ENCODE assay signal across 10 cellular contexts in genomic region chr14:59332727-59333126, GRCh38.
A peak's percentile ranks its signal among the peaks of the same experiment; 100 is the strongest.
DNase-seq lines count a peak whose midpoint lies in the region; ATAC-seq, FAIRE-seq and TF ChIP-seq lines count a peak whose summit lies in the region.
"Had no signal": no experiment of that assay in that cellular context is flagged by ENCODE, and none has a peak within 500 bp of the region (broad histone marks: within the 10 kb centered on the region; RNA-seq: fewer than 3 reads in every experiment).

No MANE protein-coding gene starts in this region.

- no peaks in the 10 kb centered on the region for H3K27me3 ChIP-seq in endothelial cell of umbilical vein (ENCODE audit: control insufficient read depth in 2 of 2, insufficient read depth in 2 of 2, low read length in 2 of 2)
- no peaks in the 10 kb centered on the region for H3K27me3 ChIP-seq in mesenchymal stem cell (ENCODE audit: control insufficient read depth in 1 of 2, insufficient read depth in 1 of 2, low read length in 2 of 2)
- H3K27me3 ChIP-seq in upper lobe of left lung = no peaks in the 10 kb centered on the region

- H3K4me1 ChIP-seq in endothelial cell of umbilical vein (ENCODE audit: control insufficient read depth, extremely low read depth, insufficient read depth, low read length) (peaks cover 53% of the 10 kb centered on the region), mesenchymal stem cell (ENCODE audit: control insufficient read depth, insufficient read depth, low read depth, low read length) (peaks cover 1% of the 10 kb centered on the region), upper lobe of left lung (peaks cover 39 to 53% (median 44%) of the 10 kb centered on the region in 4 donors)

- 0% methylated on average over 2 of the region's 2 CpGs for WGBS in mesenchymal stem cell
- WGBS in upper lobe of left lung, 2 donors = 20 to 24% methylated on average over 2 of the region's 2 CpGs

- H4K8ac ChIP-seq in mesenchymal stem cell (ENCODE audit: low read length) = no peak overlapping the region

- no peak overlapping the region for H4K91ac ChIP-seq in mesenchymal stem cell (ENCODE audit: low read length)

- no peaks in the 10 kb centered on the region for H3K9me1 ChIP-seq in endothelial cell of umbilical vein (replicated peaks; ENCODE audit: control insufficient read depth, extremely low read depth, insufficient read depth, low read length)

- POLR2A ChIA-PET in endothelial cell of umbilical vein (lab: Charles Lee) = no interaction called here

- dilution Hi-C loops in endothelial cell of umbilical vein (cut with MboI; ENCODE audit: extremely low pct_ligation_motif_present, low sequenced_read_pairs) = no loop called here

- H3K27ac ChIP-seq in endothelial cell of umbilical vein (ENCODE audit: insufficient read depth, low read depth, low read length) (peak overlapping the region; percentile 94), mesenchymal stem cell (ENCODE audit: low read length, poor library complexity, severe bottlenecking) (peak overlapping the region; percentile 19), upper lobe of left lung (peak overlapping the region; percentile 21 to 75 (median 66))

- H2AK5ac ChIP-seq in mesenchymal stem cell (ENCODE audit: low read length, severe bottlenecking) = no peak overlapping the region

- no peak for TF ChIP-seq CTCF in endothelial cell of umbilical vein (IDR thresholded peaks at IDR 0.05; ENCODE audit: extremely low read depth in 1 of 2, insufficient read depth in 1 of 2, low read depth in 1 of 2, low read length in 2 of 2)
- TF ChIP-seq CTCF in upper lobe of left lung (IDR thresholded peaks at IDR 0.05) = no peak

- no peak for TF ChIP-seq EP300 in upper lobe of left lung (IDR thresholded peaks at IDR 0.05)

- no peaks in the 10 kb centered on the region for H3K79me1 ChIP-seq in mesenchymal stem cell (replicated peaks; ENCODE audit: low read length, poor library complexity, severe bottlenecking)

- intact Hi-C loops in endothelial cell of umbilical vein (cut with micrococcal nuclease) = loop anchor here (1.0 kb wide), 3 partner anchors 11 to 74 kb away; no protein-coding TSS in a partner anchor

- H3K79me2 ChIP-seq in endothelial cell of umbilical vein (ENCODE audit: control insufficient read depth, insufficient read depth, low read length) = no peaks in the 10 kb centered on the region

- H2AFZ ChIP-seq in endothelial cell of umbilical vein (ENCODE audit: low read depth, low read length) (no peak overlapping the region), mesenchymal stem cell (ENCODE audit: low read depth, low read length) (no peak overlapping the region)

- H2BK5ac ChIP-seq in mesenchymal stem cell (ENCODE audit: low read depth, low read length, poor library complexity, severe bottlenecking) = no peak overlapping the region

- H3K9ac ChIP-seq in endothelial cell of umbilical vein (replicated peaks; ENCODE audit: extremely low read depth, insufficient read depth, low read length) (peak overlapping the region; percentile 36), mesenchymal stem cell (ENCODE audit: low read length) (peak overlapping the region; percentile 75)

- H3K9me3 ChIP-seq in endothelial cell of umbilical vein (replicated peaks; ENCODE audit: control insufficient read depth, insufficient read depth, low read length) (no peaks in the 10 kb centered on the region), mesenchymal stem cell (ENCODE audit: control insufficient read depth, low read length) (no peaks in the 10 kb centered on the region), upper lobe of left lung (no peaks in the 10 kb centered on the region)

- H3K4me2 ChIP-seq in endothelial cell of umbilical vein (ENCODE audit: insufficient read depth, low read length) = peak overlapping the region; percentile 60
- H3K4me2 ChIP-seq in mesenchymal stem cell (ENCODE audit: low read length, poor library complexity, severe bottlenecking) = no peak overlapping the region

- no peak overlapping the region for H3K23ac ChIP-seq in mesenchymal stem cell (ENCODE audit: low read length in 2 of 2)

- CTCF ChIA-PET in endothelial cell of umbilical vein (lab: Charles Lee) = no interaction called here

- H3K18ac ChIP-seq in mesenchymal stem cell (ENCODE audit: low read depth in 1 of 2, low read length in 2 of 2) = peak overlapping the region; percentile 61 to 73

- no peak overlapping the region for H3K14ac ChIP-seq in mesenchymal stem cell (ENCODE audit: low read length in 2 of 2)

- TF ChIP-seq POLR2A in endothelial cell of umbilical vein (IDR thresholded peaks at IDR 0.05; ENCODE audit: low read depth, low read length) = peak; percentile 59
- no peak for TF ChIP-seq POLR2A in upper lobe of left lung (IDR thresholded peaks at IDR 0.05)

- FAIRE-seq in endothelial cell of umbilical vein (lab: Jason Lieb, UNC) = peak; percentile 94

- H3K36me3 ChIP-seq in endothelial cell of umbilical vein (ENCODE audit: control insufficient read depth in 2 of 2, extremely low read depth in 1 of 2, insufficient read depth in 2 of 2, low read length in 2 of 2) (peaks cover 0 to 3% of the 10 kb centered on the region in 2 experiments), mesenchymal stem cell (ENCODE audit: control insufficient read depth in 1 of 2, insufficient read depth in 2 of 2, low read depth in 1 of 2, low read length in 2 of 2) (peaks cover 7 to 23% of the 10 kb centered on the region in 2 experiments), upper lobe of left lung (peaks cover 0 to 24% (median 7%) of the 10 kb centered on the region in 4 donors)

- ATAC-seq in upper lobe of left lung (ENCODE audit: low FRiP score in 2 of 2) (peak in 1 of 2 donors; percentile 63), HG03196 (IDR thresholded peaks at IDR 0.05; ENCODE audit: unreplicated experiment) (no peak)

- no peak overlapping the region for H2BK12ac ChIP-seq in mesenchymal stem cell (ENCODE audit: low read length in 2 of 2)

- no peak overlapping the region for H2BK15ac ChIP-seq in mesenchymal stem cell (ENCODE audit: low read depth, poor library complexity, severe bottlenecking)

- H2BK120ac ChIP-seq in mesenchymal stem cell (ENCODE audit: low read depth, low read length) = no peak overlapping the region

- no peaks in the 10 kb centered on the region for H4K20me1 ChIP-seq in endothelial cell of umbilical vein (replicated peaks; ENCODE audit: control insufficient read depth, extremely low read depth, insufficient read depth, low read length)

- no TSS peak for BruUV-seq in endothelial cell of umbilical vein (replicated peaks; lab: Mats Ljungman, UMichigan)

- DNase-seq in NCI-H226 = peak; percentile 76
- DNase-seq in endothelial cell of umbilical vein (ENCODE audit: low read depth, low spot score) = peak; percentile 94
- peak; percentile 91 for DNase-seq in mesenchymal stem cell
- peak in 1 of 2 donors; percentile 29 for DNase-seq in upper lobe of left lung
- DNase-seq in DMS53 treated with DMSO at 0.1 percent for 48 hours (lab: John Stamatoyannopoulos, UW; ENCODE audit: unreplicated experiment) = no peak
- no peak for DNase-seq in inferior parietal cortex (ENCODE audit: extremely low spot score)
- DNase-seq in NOMO-1 (lab: John Stamatoyannopoulos, UW; ENCODE audit: unreplicated experiment in 2 of 2) = no peak
- DNase-seq: activated CD4-positive, CD25-positive, alpha-beta regulatory T cell; endodermal cell had no signal

- no peak overlapping the region for H3K4me3 ChIP-seq in endothelial cell of umbilical vein (replicated peaks in 1 of 3; ENCODE audit: insufficient read depth in 1 of 3, low read depth in 1 of 3, low read length in 3 of 3)
- H3K4me3 ChIP-seq in mesenchymal stem cell (ENCODE audit: insufficient read depth in 1 of 2, low read depth in 1 of 2, low read length in 2 of 2) = peak overlapping the region in 1 of 2 experiments; percentile 35
- no peak overlapping the region for H3K4me3 ChIP-seq in upper lobe of left lung

- no peak overlapping the region for H3K4ac ChIP-seq in mesenchymal stem cell (ENCODE audit: low read depth in 1 of 2, low read length in 2 of 2)

TF ChIP-seq in endothelial cell of umbilical vein, 7 proteins besides CTCF, POLR2A, EP300 and RAD21:
- TF ChIP-seq MYC (IDR thresholded peaks at IDR 0.05; ENCODE audit: low read depth, low read length) (no peak), EZH2 (IDR thresholded peaks at IDR 0.05; ENCODE audit: borderline replicate concordance, low read depth, low read length, severe bottlenecking) (no peak), JUN (IDR thresholded peaks at IDR 0.05; ENCODE audit: borderline replicate concordance, insufficient read depth, insufficient read length, low read depth) (peak; percentile 63), GATA2 (IDR thresholded peaks at IDR 0.05; ENCODE audit: insufficient read depth, insufficient read length, low read depth, low read length) (peak; percentile 81), FOS (IDR thresholded peaks at IDR 0.05; ENCODE audit: borderline replicate concordance, insufficient read depth, low read length) (peak; percentile 92), POLR2AphosphoS5 (IDR thresholded peaks at IDR 0.05; ENCODE audit: insufficient read depth, low read depth, low read length) (peak; percentile 94)
- TF ChIP-seq, protein P1, sequence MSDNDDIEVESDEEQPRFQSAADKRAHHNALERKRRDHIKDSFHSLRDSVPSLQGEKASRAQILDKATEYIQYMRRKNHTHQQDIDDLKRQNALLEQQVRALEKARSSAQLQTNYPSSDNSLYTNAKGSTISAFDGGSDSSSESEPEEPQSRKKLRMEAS (IDR thresholded peaks at IDR 0.05; ENCODE audit: insufficient read depth, insufficient read length) = no peak

Comparison
In these comparisons a context has a peak if more than half of its experiments do, and no peak if none do; other contexts are left out.
1. DNase-seq: peak in NCI-H226 (single experiment), endothelial cell of umbilical vein (single experiment) and mesenchymal stem cell (single experiment); none in DMS53 treated with DMSO at 0.1 percent for 48 hours (single experiment), inferior parietal cortex (single experiment) and NOMO-1 (0 of 2).
2. H3K27ac ChIP-seq: peak in every context shown above with its lines; median percentile 94 in endothelial cell of umbilical vein; 66 in upper lobe of left lung; 19 in mesenchymal stem cell.